ENCODE assay signal across 12 cellular contexts in genomic region chr18:57776354-57776753, GRCh38. TPM values are rescaled to one million over a fixed set of nuclear protein-coding genes. Genes with fewer than 3 reads are reported as not detected.
A peak's percentile ranks its signal among the peaks of the same experiment; 100 is the strongest.
DNase-seq lines count a peak whose midpoint lies in the region; ATAC-seq and TF ChIP-seq lines count a peak whose summit lies in the region.
"Had no signal": no experiment of that assay in that cellular context is flagged by ENCODE, and none has a peak within 500 bp of the region (broad histone marks: within the 10 kb centered on the region; RNA-seq: fewer than 3 reads in every experiment).

No MANE protein-coding gene starts in this region.

- H3K27ac ChIP-seq in GM23248: peak overlapping the region; percentile 23; the same call in 1 of the 2 replicates
- peak overlapping the region; percentile 61 for H3K27ac ChIP-seq in WERI-Rb-1
- H3K27ac ChIP-seq in epithelial cell of prostate: peak overlapping the region; percentile 83
- no peak overlapping the region for H3K27ac ChIP-seq in testis

- peaks cover 100% of the 10 kb centered on the region for H3K79me2 ChIP-seq in GM23248 (ENCODE audit: insufficient read depth)

- peaks cover 41% of the 10 kb centered on the region for H3K4me1 ChIP-seq in GM23248 (ENCODE audit: insufficient read depth)
- H3K4me1 ChIP-seq in testis: peaks cover 3% of the 10 kb centered on the region

- H3K9me3 ChIP-seq in GM23248 (ENCODE audit: low read depth) (no peaks in the 10 kb centered on the region), WERI-Rb-1 (ENCODE audit: severe bottlenecking) (peaks cover 5% of the 10 kb centered on the region), testis (no peaks in the 10 kb centered on the region)

- H3F3A ChIP-seq in GM23248 (ENCODE audit: insufficient read depth): peaks cover 39% of the 10 kb centered on the region

- DNase-seq in GM23248 (no peak), WERI-Rb-1 (no peak), epithelial cell of prostate (ENCODE audit: low read depth, low spot score) (no peak), ureter (ENCODE audit: low spot score) (no peak), testis (no peak), DMS53 (lab: John Stamatoyannopoulos, UW) (no peak), omental fat pad (ENCODE audit: low spot score) (no peak)
- DNase-seq in stimulated activated CD8-positive, alpha-beta memory T cell treated with anti-CD3 and anti-CD28 coated beads, Interleukin-2, amount 100 ng/mL, for 48 hours (ENCODE audit: low read depth in 2 of 2): peak; percentile 1 to 3
- DNase-seq: caudate nucleus, GDM1, naive B cell, T1000 had no signal

- intact Hi-C loops in testis (cut with DNase I; ENCODE audit: low total_unique reads): no loop called here

- H3K27me3 ChIP-seq in GM23248 (replicated peaks; ENCODE audit: insufficient read depth) (no peaks in the 10 kb centered on the region), WERI-Rb-1 (ENCODE audit: insufficient read depth, low read depth, severe bottlenecking) (no peaks in the 10 kb centered on the region), testis (no peaks in the 10 kb centered on the region)

- H3K9ac ChIP-seq in GM23248: no peak overlapping the region

- no peak overlapping the region for H3K4me3 ChIP-seq in GM23248
- no peak overlapping the region for H3K4me3 ChIP-seq in WERI-Rb-1 (ENCODE audit: low read depth, low read length)
- H3K4me3 ChIP-seq in testis: no peak overlapping the region

- no peak for TF ChIP-seq POLR2A in testis (IDR thresholded peaks at IDR 0.05)

- TF ChIP-seq CTCF in WERI-Rb-1 (IDR thresholded peaks at IDR 0.05; ENCODE audit: low read depth, low read length) (no peak), testis (IDR thresholded peaks at IDR 0.05) (no peak), omental fat pad (IDR thresholded peaks at IDR 0.05) (no peak)

- H3K4me2 ChIP-seq in GM23248 (ENCODE audit: unreplicated experiment): peak overlapping the region; percentile 31

- no peak overlapping the region for H2AFZ ChIP-seq in GM23248

- ATAC-seq in omental fat pad (ENCODE audit: low FRiP score): no peak

- H4K20me1 ChIP-seq in GM23248 (ENCODE audit: insufficient read depth): no peaks in the 10 kb centered on the region

- 82 to 87% methylated on average over 3 of the region's 3 CpGs for WGBS in GM23248 (ENCODE audit: low coverage in 1 of 2, low lambda C conversion rate in 2 of 2, missing lambda C conversion rate in 2 of 2), 2 experiments
- 67 to 77% methylated on average over 3 of the region's 3 CpGs for WGBS in testis, 2 donors

- in situ Hi-C loops in GM23248 (cut with MboI): no loop called here

- no peaks in the 10 kb centered on the region; the same call in 1 of the 2 replicates for H3K36me3 ChIP-seq in GM23248 (ENCODE audit: low read depth)
- H3K36me3 ChIP-seq in WERI-Rb-1: no peaks in the 10 kb centered on the region
- no peaks in the 10 kb centered on the region for H3K36me3 ChIP-seq in testis (ENCODE audit: low read depth, missing control alignments)

- no peaks in the 10 kb centered on the region for H3K9me2 ChIP-seq in GM23248 (ENCODE audit: insufficient read depth)

RNA-seq across cellular contexts. Expression of gene ATP8B1, which starts 26.8 kb away (rescaled TPM):
- 43.4 and 43.9 TPM in 2 replicates for total RNA-seq in GM23248 (2014; rRNA removed; shearing (Covaris generic))
- 13.3 and 15.8 TPM in 2 replicates for polyA plus RNA-seq in GM23248 (2016; fragmentation: Nextera tagmentation; extraction: Ambion mirVana)
- 171 TPM for total RNA-seq in ureter
- total RNA-seq in testis: 1 to 10 TPM; 1.6 to 1.7 TPM
- polyA plus RNA-seq in testis (ENCODE audit: insufficient read depth, low read depth, low replicate concordance): 3.0 TPM
- 10 to 100 TPM in 1 of 4 donors, 1 to 10 TPM in 3; 6.3 to 21.8 (median 7.9) TPM for total RNA-seq in omental fat pad

Comparison
In these comparisons a context has a peak if more than half of its experiments do, and no peak if none do; other contexts are left out.
1. DNase-seq: peak in stimulated activated CD8-positive, alpha-beta memory T cell treated with anti-CD3 and anti-CD28 coated beads, Interleukin-2, amount 100 ng/mL, for 48 hours (2 of 2); none in GM23248 (single experiment), WERI-Rb-1 (single experiment), epithelial cell of prostate (single experiment), ureter (single experiment), testis (single experiment), DMS53 (single experiment) and omental fat pad (single experiment).
2. H3K27ac ChIP-seq: peak in GM23248 (single experiment), WERI-Rb-1 (single experiment) and epithelial cell of prostate (single experiment); none in testis (0 of 2).